Comparison of ENCODE assay signal across 1 cellular context in genomic region chr9:95189230-95190098, GRCh38.
TF ChIP-seq lines count a peak whose summit lies in the region.

No MANE protein-coding gene starts in this region.

TF ChIP-seq in GM23338, 12 proteins besides CTCF, POLR2A, EP300 and RAD21 (continued from another document):
- TF ChIP-seq ZNF462 (CRISPR knock-in tag; IDR thresholded peaks at IDR 0.05) (no peak), POLR2AphosphoS5 (IDR thresholded peaks at IDR 0.05; ENCODE audit: low read depth) (no peak), NANOG (IDR thresholded peaks at IDR 0.05; ENCODE audit: borderline replicate concordance) (no peak), EZH2phosphoT487 (IDR thresholded peaks at IDR 0.05; ENCODE audit: unreplicated experiment) (no peak), JUNB (IDR thresholded peaks at IDR 0.05; ENCODE audit: unreplicated experiment) (no peak), STAT1 (IDR thresholded peaks at IDR 0.05; ENCODE audit: unreplicated experiment) (no peak), EZH2 (IDR thresholded peaks at IDR 0.05; ENCODE audit: low read depth, unreplicated experiment) (no peak), ZNF331 (CRISPR knock-in tag; IDR thresholded peaks at IDR 0.05; ENCODE audit: low read depth) (no peak), ZNF114 (CRISPR knock-in tag; IDR thresholded peaks at IDR 0.05) (no peak)
- TF ChIP-seq, protein P1, sequence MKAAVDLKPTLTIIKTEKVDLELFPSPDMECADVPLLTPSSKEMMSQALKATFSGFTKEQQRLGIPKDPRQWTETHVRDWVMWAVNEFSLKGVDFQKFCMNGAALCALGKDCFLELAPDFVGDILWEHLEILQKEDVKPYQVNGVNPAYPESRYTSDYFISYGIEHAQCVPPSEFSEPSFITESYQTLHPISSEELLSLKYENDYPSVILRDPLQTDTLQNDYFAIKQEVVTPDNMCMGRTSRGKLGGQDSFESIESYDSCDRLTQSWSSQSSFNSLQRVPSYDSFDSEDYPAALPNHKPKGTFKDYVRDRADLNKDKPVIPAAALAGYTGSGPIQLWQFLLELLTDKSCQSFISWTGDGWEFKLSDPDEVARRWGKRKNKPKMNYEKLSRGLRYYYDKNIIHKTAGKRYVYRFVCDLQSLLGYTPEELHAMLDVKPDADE (IDR thresholded peaks at IDR 0.05), result no peak
